ENCODE assay signal across 3 cellular contexts in genomic region chr12:8228607-8229006, GRCh38. TPM values are rescaled to one million over a fixed set of nuclear protein-coding genes. Genes with fewer than 3 reads are reported as not detected.
"Had no signal": no experiment of that assay in that cellular context is flagged by ENCODE, and none has a peak within 500 bp of the region (broad histone marks: within the 10 kb centered on the region; RNA-seq: fewer than 3 reads in every experiment).

No MANE protein-coding gene starts in this region.

RNA-seq across cellular contexts. Expression of gene FAM90A1, which starts 1.2 kb away (rescaled TPM):
- total RNA-seq: PC-3, Right ventricle myocardium superior, SJSA1 had no signal
